8 cellular contexts compared by ENCODE assay signal in genomic region chr22:42560781-42561180, GRCh38. TPM values are rescaled to one million over a fixed set of nuclear protein-coding genes. Genes with fewer than 3 reads are reported as not detected.
DNase-seq lines count a peak whose midpoint lies in the region; ATAC-seq and TF ChIP-seq lines count a peak whose summit lies in the region.

No MANE protein-coding gene starts in this region.

- intact Hi-C loops in OCI-LY7 (cut with micrococcal nuclease; ENCODE audit: unreplicated experiment) = no loop called here

- no peaks in the 10 kb centered on the region for H3F3A ChIP-seq in smooth muscle cell (ENCODE audit: low read depth)

- H2AFZ ChIP-seq in OCI-LY7 (ENCODE audit: low read length) (no peak overlapping the region), fibroblast of lung (ENCODE audit: low read length) (no peak overlapping the region), smooth muscle cell (ENCODE audit: low read depth) (no peak overlapping the region)

- 73% methylated on average over 7 of the region's 7 CpGs for WGBS in smooth muscle cell (ENCODE audit: low lambda C conversion rate)

- peak; percentile 89 for TF ChIP-seq CTCF in OCI-LY7 (conservative IDR thresholded peaks at IDR 0.05; ENCODE audit: low read length)
- TF ChIP-seq CTCF in fibroblast of lung (conservative IDR thresholded peaks at IDR 0.05 in 1 of 2, IDR thresholded peaks at IDR 0.05 in 1 of 2; ENCODE audit: low read depth in 1 of 2, low read length in 2 of 2) = peak; percentile 26 to 46
- TF ChIP-seq CTCF in smooth muscle cell (IDR thresholded peaks at IDR 0.05; ENCODE audit: borderline replicate concordance, insufficient read depth, poor library complexity, severe bottlenecking) = peak; percentile 46

- H4K20me1 ChIP-seq in OCI-LY7 (ENCODE audit: insufficient read depth, low read length) (no peaks in the 10 kb centered on the region), fibroblast of lung (ENCODE audit: control insufficient read depth, extremely low read depth, insufficient read depth, low read length) (no peaks in the 10 kb centered on the region), smooth muscle cell (ENCODE audit: low read depth) (no peaks in the 10 kb centered on the region)

- no peaks in the 10 kb centered on the region for H3K9me2 ChIP-seq in OCI-LY7 (ENCODE audit: insufficient read depth, low read length)

- H3K36me3 ChIP-seq in OCI-LY7 (ENCODE audit: insufficient read depth, low read length) (peaks cover 45% of the 10 kb centered on the region), fibroblast of lung (ENCODE audit: control insufficient read depth, insufficient read depth, low read length) (no peaks in the 10 kb centered on the region), smooth muscle cell (ENCODE audit: low read depth) (no peaks in the 10 kb centered on the region)

- H3K9me3 ChIP-seq in OCI-LY7 (ENCODE audit: low read length) = no peaks in the 10 kb centered on the region
- H3K9me3 ChIP-seq in fibroblast of lung (ENCODE audit: control insufficient read depth, insufficient read depth, low read depth, low read length) = no peaks in the 10 kb centered on the region
- no peaks in the 10 kb centered on the region for H3K9me3 ChIP-seq in smooth muscle cell (replicated peaks; ENCODE audit: low read depth)

- peaks cover 29% of the 10 kb centered on the region for H3K4me1 ChIP-seq in OCI-LY7 (ENCODE audit: insufficient read depth, low read length, poor library complexity, severe bottlenecking)
- no peaks in the 10 kb centered on the region for H3K4me1 ChIP-seq in fibroblast of lung (ENCODE audit: control insufficient read depth, extremely low read depth, insufficient read depth, low read length)
- H3K4me1 ChIP-seq in smooth muscle cell (ENCODE audit: low read depth) = no peaks in the 10 kb centered on the region

- BruUV-seq in OCI-LY7 (replicated peaks; lab: Mats Ljungman, UMichigan) = no TSS peak

- H3K27ac ChIP-seq in OCI-LY7 (ENCODE audit: low read depth, low read length, poor library complexity, severe bottlenecking) (no peak overlapping the region), fibroblast of lung (ENCODE audit: insufficient read depth, low read length) (no peak overlapping the region), smooth muscle cell (ENCODE audit: low read depth) (no peak overlapping the region)

- DNase-seq in NCI-H510A treated with DMSO at 0.1 percent for 48 hours (lab: John Stamatoyannopoulos, UW) (peak; percentile 1), NCI-H510A (lab: John Stamatoyannopoulos, UW) (no peak), OCI-LY7 (ENCODE audit: low spot score) (peak; percentile 64), fibroblast of lung (ENCODE audit: low read depth in 2 of 2) (no peak), smooth muscle cell (lab: John Stamatoyannopoulos, UW; ENCODE audit: unreplicated experiment) (no peak), SIG-M5 (lab: John Stamatoyannopoulos, UW) (no peak)

- no peak overlapping the region for H3K4me3 ChIP-seq in OCI-LY7 (ENCODE audit: low read depth, low read length, poor library complexity, severe bottlenecking)
- no peak overlapping the region for H3K4me3 ChIP-seq in fibroblast of lung (replicated peaks in 1 of 4; ENCODE audit: control extremely low read depth in 1 of 4, insufficient read depth in 1 of 4, low read depth in 3 of 4, low read length in 4 of 4)
- no peak overlapping the region for H3K4me3 ChIP-seq in smooth muscle cell

- H3K4me2 ChIP-seq in OCI-LY7 (ENCODE audit: low read length) (no peak overlapping the region), fibroblast of lung (ENCODE audit: extremely low read depth, insufficient read depth, low read length) (no peak overlapping the region), smooth muscle cell (no peak overlapping the region)

- no peaks in the 10 kb centered on the region for H3K79me2 ChIP-seq in OCI-LY7 (ENCODE audit: insufficient read depth, low read depth, low read length)
- H3K79me2 ChIP-seq in fibroblast of lung (ENCODE audit: control insufficient read depth, insufficient read depth, low read length) = no peaks in the 10 kb centered on the region
- H3K79me2 ChIP-seq in smooth muscle cell (ENCODE audit: low read depth) = no peaks in the 10 kb centered on the region

- CTCF ChIA-PET in OCI-LY7 (lab: Charles Lee; ENCODE audit: unreplicated experiment) = no interaction called here

- no peaks in the 10 kb centered on the region for H3K27me3 ChIP-seq in fibroblast of lung (ENCODE audit: control insufficient read depth, insufficient read depth, low read length)
- H3K27me3 ChIP-seq in smooth muscle cell (ENCODE audit: low read depth) = no peaks in the 10 kb centered on the region

- POLR2A ChIA-PET in OCI-LY7 (lab: Charles Lee) = no interaction called here

- H3K9ac ChIP-seq in fibroblast of lung (ENCODE audit: insufficient read depth, low read length) = no peak overlapping the region
- no peak overlapping the region for H3K9ac ChIP-seq in smooth muscle cell (ENCODE audit: low read depth)

- ATAC-seq in HG03196 (IDR thresholded peaks at IDR 0.05; ENCODE audit: unreplicated experiment) (no peak), HG03095 (IDR thresholded peaks at IDR 0.05; ENCODE audit: unreplicated experiment) (no peak)

RNA-seq across cellular contexts. Expression of gene SERHL2, which starts 7.0 kb away (rescaled TPM):
- total RNA-seq in OCI-LY7 (2014; rRNA removed; shearing (Covaris generic)) = 93.9 and 98.0 TPM in 2 replicates
- total RNA-seq in OCI-LY7 (2022) (36.4 and 39.5 TPM in 2 replicates), fibroblast of lung (3.3 and 4.6 TPM in 2 replicates), smooth muscle cell (1.3 and 5.3 TPM in 2 replicates)
- polyA plus RNA-seq in fibroblast of lung (1.6 and 5.5 TPM in 2 replicates), smooth muscle cell (4.6 and 7.7 TPM in 2 replicates)
- polyA plus RNA-seq in fibroblast of lung (2012) = 1.8 and 4.8 TPM in 2 replicates
- polyA minus RNA-seq in fibroblast of lung (ENCODE audit: low replicate concordance) = not detected in 2 replicates

RNA-seq across cellular contexts. Expression of gene RRP7A, which starts 41.2 kb away (rescaled TPM):
- total RNA-seq in OCI-LY7 (2014; rRNA removed; shearing (Covaris generic)) = 125 and 137 TPM in 2 replicates
- total RNA-seq in OCI-LY7 (2022) = 149 and 172 TPM in 2 replicates
- total RNA-seq in fibroblast of lung = 19.5 and 21.3 TPM in 2 replicates
- polyA plus RNA-seq in fibroblast of lung = 18.9 and 34.0 TPM in 2 replicates
- polyA plus RNA-seq in fibroblast of lung (2012) = 37.5 and 58.3 TPM in 2 replicates
- 24.6 and 47.3 TPM in 2 replicates for polyA minus RNA-seq in fibroblast of lung (ENCODE audit: low replicate concordance)
- total RNA-seq in smooth muscle cell = 24.5 and 26.3 TPM in 2 replicates
- 64.2 and 84.0 TPM in 2 replicates for polyA plus RNA-seq in smooth muscle cell

RNA-seq across cellular contexts. Expression of gene POLDIP3, which starts 53.9 kb away (rescaled TPM):
- 52.7 and 70.7 TPM in 2 replicates for total RNA-seq in OCI-LY7 (2014; rRNA removed; shearing (Covaris generic))
- total RNA-seq in OCI-LY7 (2022) = 73.5 and 74.1 TPM in 2 replicates
- total RNA-seq in fibroblast of lung = 24.1 and 31.0 TPM in 2 replicates
- 28.2 and 38.6 TPM in 2 replicates for polyA plus RNA-seq in fibroblast of lung
- 42.1 and 51.2 TPM in 2 replicates for polyA plus RNA-seq in fibroblast of lung (2012)
- polyA minus RNA-seq in fibroblast of lung (ENCODE audit: low replicate concordance) = 44.9 and 57.2 TPM in 2 replicates
- total RNA-seq in smooth muscle cell = 27.8 and 31.1 TPM in 2 replicates
- 45.5 and 49.4 TPM in 2 replicates for polyA plus RNA-seq in smooth muscle cell

Comparison
In these comparisons a context has a peak if more than half of its experiments do, and no peak if none do; other contexts are left out.
1. DNase-seq: peak in NCI-H510A treated with DMSO at 0.1 percent for 48 hours (single experiment) and OCI-LY7 (single experiment); none in NCI-H510A (single experiment), fibroblast of lung (0 of 2), smooth muscle cell (single experiment) and SIG-M5 (single experiment).
2. CTCF ChIP-seq: peak in every context shown above with its lines; median percentile 89 in OCI-LY7; 46 in smooth muscle cell; 36 in fibroblast of lung.